Comparison of ENCODE assay signal across 27 cellular contexts in the genomic region with DNA sequence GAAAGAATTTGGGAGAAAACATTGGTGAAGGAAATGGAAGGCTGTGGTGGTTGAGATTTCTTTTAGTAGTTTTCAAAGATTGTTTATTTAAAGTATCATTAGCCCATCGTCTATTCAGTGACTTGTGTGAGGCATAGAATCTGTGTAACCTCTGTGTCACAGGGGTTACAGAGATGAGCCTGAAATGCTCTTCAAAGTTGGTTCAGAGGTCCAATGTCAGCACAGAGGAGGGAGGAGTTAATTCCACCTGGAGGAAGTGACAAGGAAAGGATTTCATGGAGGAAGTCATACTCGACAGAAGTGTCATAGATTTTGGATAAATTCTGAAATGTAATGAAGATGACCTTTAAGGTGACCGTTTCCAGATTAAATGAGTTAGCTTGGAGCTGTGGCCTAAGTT.
"Had no signal": no experiment of that assay in that cellular context is flagged by ENCODE, and none has a peak within 500 bp of the region (broad histone marks: within the 10 kb centered on the region; RNA-seq: fewer than 3 reads in every experiment).

No MANE protein-coding gene starts in this region.

- H3K27ac ChIP-seq: brain microvascular endothelial cell, foreskin keratinocyte had no signal

- H3K9me3 ChIP-seq: esophagus muscularis mucosa, gastrocnemius medialis had no signal

- FAIRE-seq: bronchial epithelial cell had no signal

- ATAC-seq: activated naive CD8-positive, alpha-beta T cell treated with anti-CD3 and anti-CD28 coated beads, Interleukin-2, amount 50 U/mL, for 24 hours; activated T-cell treated with anti-CD3 and anti-CD28 coated beads, Interleukin-2, amount 50 U/mL, for 4 hours; activated T-helper 17 cell treated with anti-CD3 and anti-CD28 coated beads, Interleukin-2, amount 50 U/mL, for 72 hours; effector memory CD8-positive, alpha-beta T cell; foreskin keratinocyte; gastrocnemius medialis; T-helper 17 cell had no signal

- DNase-seq: activated CD4-positive, alpha-beta memory T cell treated with anti-CD3 and anti-CD28 coated beads, Interleukin-2, amount 10 ng/mL, durations not matched to agents 7 days and 5 days; activated CD4-positive, alpha-beta T cell treated with anti-CD3 and anti-CD28 coated beads for 1 hour; activated CD4-positive, alpha-beta T cell treated with anti-CD3 and anti-CD28 coated beads for 4 hours; activated CD4-positive, alpha-beta T cell treated with anti-CD3 and anti-CD28 coated beads, Interleukin-2, amount 10 ng/mL, durations not matched to agents 7 days and 5 days; activated CD4-positive, alpha-beta T cell treated with anti-CD3 and anti-CD28 coated beads, Interleukin-2, amount 50 U/mL, for 4 hours; activated CD4-positive, CD25-positive, alpha-beta regulatory T cell; activated effector memory CD4-positive, alpha-beta T cell treated with Interleukin-2 at 50 U/mL for 16 hours; activated gamma-delta T cell treated with Interleukin-2 at 50 U/mL for 16 hours; activated naive CD4-positive, alpha-beta T cell treated with Interleukin-2 at 50 U/mL for 16 hours; activated naive CD8-positive, alpha-beta T cell treated with anti-CD3 and anti-CD28 coated beads for 36 hours; activated naive CD8-positive, alpha-beta T cell treated with anti-CD3 and anti-CD28 coated beads, Interleukin-2, amount 50 U/mL, for 24 hours; activated T-cell treated with anti-CD3 and anti-CD28 coated beads, Interleukin-2, amount 50 U/mL, for 4 hours; brain microvascular endothelial cell; cortex of kidney; dermis blood vessel endothelial cell; effector CD4-positive, alpha-beta T cell; effector memory CD8-positive, alpha-beta T cell; erythroblast; foreskin keratinocyte; gastrocnemius medialis; glutamatergic neuron; T-helper 1 cell; T-helper 17 cell; T1000 had no signal

- H3K36me3 ChIP-seq: brain microvascular endothelial cell, esophagus muscularis mucosa, gastrocnemius medialis had no signal

- H3K4me1 ChIP-seq: foreskin keratinocyte, gastrocnemius medialis had no signal

- H3K27me3 ChIP-seq: brain microvascular endothelial cell, esophagus muscularis mucosa, foreskin keratinocyte, gastrocnemius medialis had no signal
